In genomic region chr11:127610787-127611186, GRCh38 we compare ENCODE assay signal across 34 cellular contexts.
"Had no signal": no experiment of that assay in that cellular context is flagged by ENCODE, and none has a peak within 500 bp of the region (broad histone marks: within the 10 kb centered on the region; RNA-seq: fewer than 3 reads in every experiment).

No MANE protein-coding gene starts in this region.

- FAIRE-seq: astrocyte, bronchial epithelial cell, colon, frontal cortex had no signal

- H3K9me3 Mint-ChIP-seq: activated B cell treated with CpG ODN at 0.5 μM for 24 hours; activated CD8-positive, alpha-beta T cell treated with anti-CD3 and anti-CD28 coated beads for 36 hours; activated T-cell treated with anti-CD3 and anti-CD28 coated beads, Interleukin-2, amount 50 U/mL, for 4 hours; activated T-helper 17 cell treated with anti-CD3 and anti-CD28 coated beads, Interleukin-2, amount 50 U/mL, for 72 hours; T-helper 2 cell treated with Interferon-gamma antibody and Interleukin-4, amounts not matched to agents 5 μg/mL and 100 μg/mL, for 36 hours had no signal

- H3K27ac Mint-ChIP-seq: activated B cell treated with CpG ODN at 0.5 μM for 24 hours; activated CD8-positive, alpha-beta T cell treated with anti-CD3 and anti-CD28 coated beads for 36 hours; activated naive CD8-positive, alpha-beta T cell; activated T-helper 17 cell treated with anti-CD3 and anti-CD28 coated beads, Interleukin-2, amount 50 U/mL, for 72 hours; effector memory CD8-positive, alpha-beta T cell; T-helper 17 cell; T-helper 2 cell treated with Interferon-gamma antibody and Interleukin-4, amounts not matched to agents 5 μg/mL and 100 μg/mL, for 36 hours had no signal

- H3K27me3 ChIP-seq: brain microvascular endothelial cell, esophagus squamous epithelium had no signal

- H3K4me1 Mint-ChIP-seq: activated B cell treated with CpG ODN at 0.5 μM for 24 hours; activated T-helper 17 cell treated with anti-CD3 and anti-CD28 coated beads, Interleukin-2, amount 50 U/mL, for 72 hours; T-helper 17 cell had no signal

- H3K4me1 ChIP-seq: esophagus squamous epithelium had no signal

- DNase-seq: activated B cell treated with CpG ODN at 0.5 μM for 24 hours; activated CD4-positive, alpha-beta T cell treated with anti-CD3 and anti-CD28 coated beads for 48 hours; activated CD4-positive, alpha-beta T cell treated with anti-CD3 and anti-CD28 coated beads, Interleukin-2, amount 50 U/mL, for 1 hour; activated CD4-positive, alpha-beta T cell treated with anti-CD3 and anti-CD28 coated beads, Interleukin-2, amount 50 U/mL, for 48 hours; activated CD8-positive, alpha-beta memory T cell treated with anti-CD3 and anti-CD28 coated beads for 24 hours; activated CD8-positive, alpha-beta T cell treated with anti-CD3 and anti-CD28 coated beads for 36 hours; activated effector memory CD4-positive, alpha-beta T cell treated with Interleukin-2 at 50 U/mL for 16 hours; activated gamma-delta T cell treated with Interleukin-2 at 50 U/mL for 16 hours; activated naive CD4-positive, alpha-beta T cell treated with anti-CD3 and anti-CD28 coated beads, Interleukin-2, amount 50 U/mL, for 16 hours; activated naive CD4-positive, alpha-beta T cell treated with Interleukin-2 at 50 U/mL for 16 hours; activated T-cell treated with anti-CD3 and anti-CD28 coated beads, Interleukin-2, amount 50 U/mL, for 4 hours; amniotic stem cell; anterior cingulate cortex; brain microvascular endothelial cell; caudate nucleus; cortex of kidney; dermis blood vessel endothelial cell; effector CD4-positive, alpha-beta T cell; effector memory CD8-positive, alpha-beta T cell; erythroblast; esophagus squamous epithelium; SW 1271; T-helper 1 cell; T-helper 17 cell; T1000; WERI-Rb-1 had no signal

- H3K36me3 ChIP-seq: brain microvascular endothelial cell, esophagus squamous epithelium, WERI-Rb-1 had no signal

- H3K27me3 Mint-ChIP-seq: activated B cell treated with CpG ODN at 0.5 μM for 24 hours; activated CD8-positive, alpha-beta T cell treated with anti-CD3 and anti-CD28 coated beads for 36 hours; activated naive CD8-positive, alpha-beta T cell; effector memory CD8-positive, alpha-beta T cell had no signal

- H3K4me3 Mint-ChIP-seq: activated B cell treated with CpG ODN at 0.5 μM for 24 hours; activated CD8-positive, alpha-beta T cell treated with anti-CD3 and anti-CD28 coated beads for 36 hours; activated naive CD8-positive, alpha-beta T cell; activated T-cell treated with anti-CD3 and anti-CD28 coated beads, Interleukin-2, amount 50 U/mL, for 4 hours; activated T-helper 17 cell treated with anti-CD3 and anti-CD28 coated beads, Interleukin-2, amount 50 U/mL, for 72 hours; effector memory CD8-positive, alpha-beta T cell; T-helper 17 cell; T-helper 2 cell treated with Interferon-gamma antibody and Interleukin-4, amounts not matched to agents 5 μg/mL and 100 μg/mL, for 36 hours had no signal

- H3K36me3 Mint-ChIP-seq: activated naive CD8-positive, alpha-beta T cell had no signal

- ATAC-seq: activated CD4-positive, CD25-positive, alpha-beta regulatory T cell treated with anti-CD3 and anti-CD28 coated beads, Interleukin-2, amount 50 U/mL, for 24 hours; activated CD8-positive, alpha-beta T cell treated with anti-CD3 and anti-CD28 coated beads for 36 hours; activated T-cell treated with anti-CD3 and anti-CD28 coated beads, Interleukin-2, amount 50 U/mL, for 4 hours; activated T-helper 17 cell treated with anti-CD3 and anti-CD28 coated beads, Interleukin-2, amount 50 U/mL, for 72 hours; effector memory CD8-positive, alpha-beta T cell; T-helper 17 cell had no signal

- H3K27ac ChIP-seq: brain microvascular endothelial cell, esophagus squamous epithelium, WERI-Rb-1 had no signal

- H3K4me3 ChIP-seq: esophagus squamous epithelium had no signal

- H3K9me3 ChIP-seq: esophagus squamous epithelium had no signal
